ENCODE assay signal across 1 cellular context in genomic region chr12:66060361-66060907, GRCh38.
TF ChIP-seq lines count a peak whose summit lies in the region.

No MANE protein-coding gene starts in this region.

TF ChIP-seq in WTC11, 78 proteins besides CTCF, POLR2A, EP300 and RAD21 (continued from another document):
- TF ChIP-seq ZNF532 (CRISPR knock-in tag; IDR thresholded peaks at IDR 0.05; ENCODE audit: borderline replicate concordance) (no peak), RORB (CRISPR knock-in tag; IDR thresholded peaks at IDR 0.05) (no peak), SOX15 (CRISPR knock-in tag; IDR thresholded peaks at IDR 0.05) (no peak), ARID4B (CRISPR knock-in tag; IDR thresholded peaks at IDR 0.05; ENCODE audit: borderline replicate concordance) (no peak), E2F1 (CRISPR knock-in tag; IDR thresholded peaks at IDR 0.05) (no peak), ZNF425 (CRISPR knock-in tag; conservative IDR thresholded peaks at IDR 0.05) (no peak), GABPB1 (CRISPR knock-in tag; IDR thresholded peaks at IDR 0.05) (no peak), TEAD4 (CRISPR knock-in tag; IDR thresholded peaks at IDR 0.05) (no peak), ZNF671 (CRISPR knock-in tag; IDR thresholded peaks at IDR 0.05) (no peak)
- TF ChIP-seq, protein P1, sequence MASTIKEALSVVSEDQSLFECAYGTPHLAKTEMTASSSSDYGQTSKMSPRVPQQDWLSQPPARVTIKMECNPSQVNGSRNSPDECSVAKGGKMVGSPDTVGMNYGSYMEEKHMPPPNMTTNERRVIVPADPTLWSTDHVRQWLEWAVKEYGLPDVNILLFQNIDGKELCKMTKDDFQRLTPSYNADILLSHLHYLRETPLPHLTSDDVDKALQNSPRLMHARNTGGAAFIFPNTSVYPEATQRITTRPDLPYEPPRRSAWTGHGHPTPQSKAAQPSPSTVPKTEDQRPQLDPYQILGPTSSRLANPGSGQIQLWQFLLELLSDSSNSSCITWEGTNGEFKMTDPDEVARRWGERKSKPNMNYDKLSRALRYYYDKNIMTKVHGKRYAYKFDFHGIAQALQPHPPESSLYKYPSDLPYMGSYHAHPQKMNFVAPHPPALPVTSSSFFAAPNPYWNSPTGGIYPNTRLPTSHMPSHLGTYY (CRISPR knock-in tag; IDR thresholded peaks at IDR 0.05), result no peak
- TF ChIP-seq, protein P2, sequence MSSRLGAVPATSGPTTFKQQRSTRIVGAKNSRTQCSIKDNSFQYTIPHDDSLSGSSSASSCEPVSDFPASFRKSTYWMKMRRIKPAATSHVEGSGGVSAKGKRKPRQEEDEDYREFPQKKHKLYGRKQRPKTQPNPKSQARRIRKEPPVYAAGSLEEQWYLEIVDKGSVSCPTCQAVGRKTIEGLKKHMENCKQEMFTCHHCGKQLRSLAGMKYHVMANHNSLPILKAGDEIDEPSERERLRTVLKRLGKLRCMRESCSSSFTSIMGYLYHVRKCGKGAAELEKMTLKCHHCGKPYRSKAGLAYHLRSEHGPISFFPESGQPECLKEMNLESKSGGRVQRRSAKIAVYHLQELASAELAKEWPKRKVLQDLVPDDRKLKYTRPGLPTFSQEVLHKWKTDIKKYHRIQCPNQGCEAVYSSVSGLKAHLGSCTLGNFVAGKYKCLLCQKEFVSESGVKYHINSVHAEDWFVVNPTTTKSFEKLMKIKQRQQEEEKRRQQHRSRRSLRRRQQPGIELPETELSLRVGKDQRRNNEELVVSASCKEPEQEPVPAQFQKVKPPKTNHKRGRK (CRISPR knock-in tag; IDR thresholded peaks at IDR 0.05; ENCODE audit: borderline replicate concordance), result no peak
